11 cellular contexts compared by ENCODE assay signal in the genomic region with DNA sequence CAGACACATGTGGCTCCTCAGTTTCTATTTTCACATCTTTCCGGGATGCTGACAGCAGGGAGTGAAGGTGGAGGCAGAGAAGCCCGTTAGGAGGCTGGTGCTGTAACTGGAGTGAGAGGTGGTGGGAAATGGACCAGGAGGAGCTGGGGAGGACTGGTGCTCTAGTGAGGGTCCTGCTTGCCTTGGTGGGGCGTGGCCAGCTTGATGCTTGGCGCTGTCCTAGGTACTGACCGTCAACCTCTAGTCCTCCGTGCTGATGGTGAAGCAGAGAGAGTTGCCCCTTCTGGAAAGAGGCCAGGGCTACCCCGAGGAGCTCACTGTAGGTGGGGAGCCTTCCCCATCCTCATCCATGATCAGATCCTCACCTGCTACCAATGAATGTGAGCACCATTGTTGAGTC. TPM values are rescaled to one million over a fixed set of nuclear protein-coding genes. Genes with fewer than 3 reads are reported as not detected.
DNase-seq lines count a peak whose midpoint lies in the region; ATAC-seq and TF ChIP-seq lines count a peak whose summit lies in the region.
"Had no signal": no experiment of that assay in that cellular context is flagged by ENCODE, and none has a peak within 500 bp of the region (broad histone marks: within the 10 kb centered on the region; RNA-seq: fewer than 3 reads in every experiment).

No MANE protein-coding gene starts in this region.

- H2BK5ac ChIP-seq in trophoblast cell (ENCODE audit: low read depth, low read length, poor library complexity): no peak overlapping the region

- no peak overlapping the region for H4K8ac ChIP-seq in trophoblast cell (ENCODE audit: low read depth, low read length)

- H2AFZ ChIP-seq in OCI-LY1 (ENCODE audit: low read length): no peak overlapping the region
- H2AFZ ChIP-seq in trophoblast cell (ENCODE audit: insufficient read depth, low read length, poor library complexity): no peak overlapping the region
- H2AFZ ChIP-seq: parathyroid adenoma had no signal

- no peak overlapping the region for H2BK120ac ChIP-seq in trophoblast cell (ENCODE audit: insufficient read depth, low read length, poor library complexity)

- peaks cover 8% of the 10 kb centered on the region for H3K79me2 ChIP-seq in OCI-LY1 (ENCODE audit: insufficient read depth, low read length)
- H3K79me2 ChIP-seq in trophoblast cell (ENCODE audit: control insufficient read depth, insufficient read depth, low read length, poor library complexity): peaks cover 5% of the 10 kb centered on the region

- H2AK5ac ChIP-seq in trophoblast cell (ENCODE audit: low read length): no peak overlapping the region

- no peaks in the 10 kb centered on the region for H3K9me3 ChIP-seq in OCI-LY1 (ENCODE audit: low read length)
- H3K9me3 ChIP-seq in trophoblast cell (ENCODE audit: insufficient read depth, low read depth, low read length): no peaks in the 10 kb centered on the region
- H3K9me3 ChIP-seq: upper lobe of right lung had no signal

- H2BK12ac ChIP-seq in trophoblast cell (ENCODE audit: low read length): no peak overlapping the region

- no peak overlapping the region for H3K4ac ChIP-seq in trophoblast cell (ENCODE audit: low read depth, low read length)

- no peaks in the 10 kb centered on the region for H4K20me1 ChIP-seq in OCI-LY1 (ENCODE audit: insufficient read depth, low read length)

- no peak overlapping the region for H3K23ac ChIP-seq in trophoblast cell (ENCODE audit: low read length)

- H3K9ac ChIP-seq in OCI-LY1 (ENCODE audit: low read length) (no peak overlapping the region; the same call in 1 of the 2 replicates), trophoblast cell (ENCODE audit: low read length) (no peak overlapping the region)

- peaks cover 4% of the 10 kb centered on the region for H3K79me1 ChIP-seq in trophoblast cell (ENCODE audit: low read length)

- peak overlapping the region; percentile 82; the same call in 1 of the 2 replicates for H3K4me3 ChIP-seq in GM12864 (ENCODE audit: low read depth, low read length)
- H3K4me3 ChIP-seq in OCI-LY1 (ENCODE audit: low read depth, low read length, poor library complexity, severe bottlenecking): peak overlapping the region; percentile 96
- H3K4me3 ChIP-seq in trophoblast cell (ENCODE audit: low read depth, low read length): no peak overlapping the region

- no peaks in the 10 kb centered on the region; the same call in 1 of the 2 replicates for H3K27me3 ChIP-seq in OCI-LY1 (ENCODE audit: insufficient read depth, low read length)
- H3K27me3 ChIP-seq in trophoblast cell (ENCODE audit: insufficient read depth, low read length): no peaks in the 10 kb centered on the region
- H3K27me3 ChIP-seq: upper lobe of right lung had no signal

- no peaks in the 10 kb centered on the region for H3K9me2 ChIP-seq in OCI-LY1 (ENCODE audit: low read depth, low read length)

- H3K27ac ChIP-seq in OCI-LY1 (ENCODE audit: low read depth, low read length, poor library complexity, severe bottlenecking) (no peak overlapping the region), trophoblast cell (ENCODE audit: low read depth, low read length) (no peak overlapping the region)
- H3K27ac ChIP-seq: parathyroid adenoma had no signal

- H3K14ac ChIP-seq in trophoblast cell (ENCODE audit: low read length): no peak overlapping the region

- TF ChIP-seq CTCF in GM12864 (IDR thresholded peaks at IDR 0.05; ENCODE audit: low read depth, low read length, missing control alignments) (no peak), OCI-LY1 (IDR thresholded peaks at IDR 0.05; ENCODE audit: low read length) (no peak)

- H3K4me2 ChIP-seq in OCI-LY1 (ENCODE audit: low read length) (peak overlapping the region; percentile 96), trophoblast cell (ENCODE audit: low read length) (no peak overlapping the region)

- peaks cover 27% of the 10 kb centered on the region; the same call in 1 of the 2 replicates for H3K36me3 ChIP-seq in OCI-LY1 (ENCODE audit: insufficient read depth, low read length)
- H3K36me3 ChIP-seq in trophoblast cell (ENCODE audit: control insufficient read depth in 1 of 2, insufficient read depth in 2 of 2, low read length in 2 of 2): peaks cover 8 to 16% of the 10 kb centered on the region in 2 experiments

- WGBS in trophoblast cell (ENCODE audit: extremely low coverage, insufficient coverage, insufficient read length): no CpG with 5 or more reads among the region's 7 CpGs

- no peak overlapping the region for H4K91ac ChIP-seq in trophoblast cell (ENCODE audit: low read depth, low read length)

- no peaks in the 10 kb centered on the region for H3F3A ChIP-seq in OCI-LY1 (ENCODE audit: insufficient read depth, low read length)

- DNase-seq in GM12864 (ENCODE audit: low read depth): no peak
- peak; percentile 45 for DNase-seq in dermis blood vessel endothelial cell
- no peak for DNase-seq in trophoblast cell
- no peak for DNase-seq in SK-N-DZ (ENCODE audit: low spot score)
- no peak for DNase-seq in NCI-H2227 treated with DMSO at 0.1 percent for 48 hours (lab: John Stamatoyannopoulos, UW)
- DNase-seq: SHP77, upper lobe of right lung had no signal

- H4K12ac ChIP-seq in trophoblast cell (ENCODE audit: low read depth, low read length): no peak overlapping the region

- H3K4me1 ChIP-seq in OCI-LY1 (ENCODE audit: insufficient read depth, low read length, severe bottlenecking): peaks cover 27% of the 10 kb centered on the region
- peaks cover 12 to 14% of the 10 kb centered on the region in 2 experiments for H3K4me1 ChIP-seq in trophoblast cell (ENCODE audit: control insufficient read depth in 1 of 2, insufficient read depth in 2 of 2, low read length in 2 of 2)

- peak overlapping the region; percentile 2 for H3K18ac ChIP-seq in trophoblast cell (ENCODE audit: low read length)

- ATAC-seq in GM21367 (IDR thresholded peaks at IDR 0.05; ENCODE audit: unreplicated experiment) (no peak), GM18870 (IDR thresholded peaks at IDR 0.05; ENCODE audit: unreplicated experiment) (no peak)
- ATAC-seq: upper lobe of right lung had no signal

RNA-seq across cellular contexts. Expression of a gene that starts 1.4 kb away (rescaled TPM):
- 5.6 and 7.5 TPM in 2 replicates for total RNA-seq in dermis blood vessel endothelial cell
- 3.4 and 3.5 TPM in 2 replicates for polyA plus RNA-seq in trophoblast cell (2013)
- polyA plus RNA-seq in SK-N-DZ (2014; cell fraction: cytosol; rRNA removed): 11.0 and 13.1 TPM in 2 replicates
- 10.7 and 13.8 TPM in 2 replicates for polyA plus RNA-seq in SK-N-DZ (2014; cell fraction: nucleus; rRNA removed)

RNA-seq across cellular contexts. Expression of a gene that starts 7.8 kb away (rescaled TPM):
- total RNA-seq in dermis blood vessel endothelial cell: 2.6 and 3.2 TPM in 2 replicates
- polyA plus RNA-seq in trophoblast cell (2013): 102 and 110 TPM in 2 replicates
- polyA plus RNA-seq in SK-N-DZ (2014; cell fraction: cytosol; rRNA removed): 292 and 306 TPM in 2 replicates
- 803 and 868 TPM in 2 replicates for polyA plus RNA-seq in SK-N-DZ (2014; cell fraction: nucleus; rRNA removed)

RNA-seq across cellular contexts. Expression of a gene that starts 32.1 kb away (rescaled TPM):
- total RNA-seq in dermis blood vessel endothelial cell: 34.8 and 35.4 TPM in 2 replicates
- polyA plus RNA-seq in trophoblast cell (2013): 21.3 and 22.2 TPM in 2 replicates
- 10.6 and 12.5 TPM in 2 replicates for polyA plus RNA-seq in SK-N-DZ (2014; cell fraction: cytosol; rRNA removed)
- 6.9 and 7.6 TPM in 2 replicates for polyA plus RNA-seq in SK-N-DZ (2014; cell fraction: nucleus; rRNA removed)

RNA-seq across cellular contexts. Expression of a gene that starts 32.4 kb away (rescaled TPM):
- 24.7 and 26.5 TPM in 2 replicates for total RNA-seq in dermis blood vessel endothelial cell
- 42.0 and 45.6 TPM in 2 replicates for polyA plus RNA-seq in trophoblast cell (2013)
- 12.2 and 20.0 TPM in 2 replicates for polyA plus RNA-seq in SK-N-DZ (2014; cell fraction: cytosol; rRNA removed)
- 3.6 and 11.8 TPM in 2 replicates for polyA plus RNA-seq in SK-N-DZ (2014; cell fraction: nucleus; rRNA removed)
